Comparison of ENCODE assay signal across 11 cellular contexts in the genomic region with DNA sequence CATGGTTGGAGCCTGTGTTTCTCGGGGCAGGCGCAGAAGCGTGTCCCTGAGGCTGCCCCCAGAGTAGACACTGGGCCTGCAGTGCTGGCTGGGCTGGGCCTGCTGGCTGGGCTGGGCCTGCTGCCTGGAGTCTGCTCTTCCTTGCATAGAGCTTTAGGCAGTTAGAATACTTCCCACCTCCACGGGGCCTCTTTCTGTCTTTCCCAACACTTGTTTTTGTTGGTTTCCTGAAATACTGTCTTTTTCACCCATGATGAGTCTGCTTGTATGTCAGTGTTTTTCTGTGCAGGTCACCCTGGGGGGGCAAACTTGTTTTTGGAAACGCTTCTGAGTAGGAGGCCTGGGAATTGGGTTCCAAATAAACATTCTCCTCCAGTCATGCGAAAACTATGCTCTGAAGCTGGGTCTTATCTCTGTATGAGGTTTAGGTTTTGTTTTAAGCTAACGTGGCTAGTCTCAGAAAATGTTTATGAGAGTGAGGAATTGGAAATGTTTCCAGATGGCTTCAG. TPM values are rescaled to one million over a fixed set of nuclear protein-coding genes. Genes with fewer than 3 reads are reported as not detected.
DNase-seq lines count a peak whose midpoint lies in the region; FAIRE-seq and TF ChIP-seq lines count a peak whose summit lies in the region.
"Had no signal": no experiment of that assay in that cellular context is flagged by ENCODE, and none has a peak within 500 bp of the region (broad histone marks: within the 10 kb centered on the region; RNA-seq: fewer than 3 reads in every experiment).

No MANE protein-coding gene starts in this region.

- H3K27me3 ChIP-seq in brain microvascular endothelial cell (replicated peaks) (no peaks in the 10 kb centered on the region), layer of hippocampus (ENCODE audit: control insufficient read depth, insufficient read depth, low read length) (no peaks in the 10 kb centered on the region), H7 (ENCODE audit: control insufficient read depth, insufficient read depth, low read length) (no peaks in the 10 kb centered on the region)

- no peak for FAIRE-seq in GM12892 (lab: Jason Lieb, UNC)
- FAIRE-seq: RCC 7860 had no signal

- no peak for TF ChIP-seq CTCF in brain microvascular endothelial cell (IDR thresholded peaks at IDR 0.05; ENCODE audit: low read depth, low read length, missing control alignments)
- TF ChIP-seq CTCF in GM10266 (IDR thresholded peaks at IDR 0.05; ENCODE audit: control insufficient read depth, insufficient read depth, low read depth, missing control alignments) = no peak
- TF ChIP-seq CTCF in GM13977 (IDR thresholded peaks at IDR 0.05; ENCODE audit: extremely low read depth, insufficient read depth, missing control alignments) = no peak

- H3K4me3 ChIP-seq in brain microvascular endothelial cell (ENCODE audit: low read depth, low read length) (no peak overlapping the region), H7 (ENCODE audit: insufficient read depth, low read depth, low read length) (no peak overlapping the region)

- H3K36me3 ChIP-seq in brain microvascular endothelial cell (replicated peaks) (peaks cover 9% of the 10 kb centered on the region), H7 (replicated peaks; ENCODE audit: control insufficient read depth, insufficient read depth, low read length) (peaks cover 11% of the 10 kb centered on the region)

- H3K27ac ChIP-seq in brain microvascular endothelial cell = peak overlapping the region; percentile 91
- peak overlapping the region; percentile 23 for H3K27ac ChIP-seq in layer of hippocampus (ENCODE audit: low read depth, low read length)
- H3K27ac ChIP-seq: KMS-11 had no signal

- in situ Hi-C loops in brain microvascular endothelial cell (cut with HindIII; ENCODE audit: low pct_ligation_motif_present, low sequenced_read_pairs) = no loop called here
- in situ Hi-C loops in GM13977 (cut with MboI; ENCODE audit: low pct_unique_long_range_greater_than_20kb, low sequenced_read_pairs, unreplicated experiment) = loop anchor here (25.0 kb wide), 1 partner anchor 115 kb away; a partner anchor contains a TSS

- DNase-seq in H4 (ENCODE audit: low spot score) (peak; percentile 95), brain microvascular endothelial cell (peak; percentile 99), stromal cell of bone marrow (ENCODE audit: low read depth) (peak; percentile 73), GM12892 (ENCODE audit: insufficient read length) (no peak), GM10266 (ENCODE audit: extremely low spot score) (no peak), H7 (no peak), GM13977 (ENCODE audit: low spot score) (no peak)
- DNase-seq: stimulated activated CD4-positive, alpha-beta T cell treated with anti-CD3 and anti-CD28 coated beads, Interleukin-1b, Interleukin-23, amount 100 ng/mL, for 48 hours had no signal

- no peak for TF ChIP-seq POLR2A in GM12892 (IDR thresholded peaks at IDR 0.05; ENCODE audit: low read depth, low read length)

RNA-seq across cellular contexts. Expression of a gene that starts 32.2 kb away (rescaled TPM):
- total RNA-seq in H4 (2014; rRNA removed; shearing (Covaris generic)) = 9.4 and 9.6 TPM in 2 replicates
- 7.0 TPM for polyA plus RNA-seq in GM12892 (2012; ENCODE audit: missing spikeins)
- 35.5 and 42.2 TPM in 2 replicates for total RNA-seq in H7 (2014; rRNA removed; shearing (Covaris generic))

RNA-seq across cellular contexts. Expression of a gene that starts 32.2 kb away (rescaled TPM):
- total RNA-seq in H4 (2014; rRNA removed; shearing (Covaris generic)) = 19.3 and 23.4 TPM in 2 replicates
- polyA plus RNA-seq in GM12892 (2012; ENCODE audit: missing spikeins) = 11.6 TPM
- 24.4 and 40.8 TPM in 2 replicates for total RNA-seq in H7 (2014; rRNA removed; shearing (Covaris generic))

Comparison
In these comparisons a context has a peak if more than half of its experiments do, and no peak if none do; other contexts are left out.
1. DNase-seq: peak in H4 (single experiment), brain microvascular endothelial cell (single experiment) and stromal cell of bone marrow (single experiment); none in GM12892 (single experiment), GM10266 (single experiment), H7 (single experiment) and GM13977 (single experiment).